In genomic region chr7:100191775-100192174, GRCh38 we compare ENCODE assay signal across 14 cellular contexts. TPM values are rescaled to one million over a fixed set of nuclear protein-coding genes. Genes with fewer than 3 reads are reported as not detected.
DNase-seq lines count a peak whose midpoint lies in the region; ATAC-seq and TF ChIP-seq lines count a peak whose summit lies in the region.
"Had no signal": no experiment of that assay in that cellular context is flagged by ENCODE, and none has a peak within 500 bp of the region (broad histone marks: within the 10 kb centered on the region; RNA-seq: fewer than 3 reads in every experiment).

No MANE protein-coding gene starts in this region.

- H3K27me3 ChIP-seq in upper lobe of right lung = no peaks in the 10 kb centered on the region
- H3K27me3 ChIP-seq: body of pancreas had no signal

- CTCF ChIA-PET in activated naive CD4-positive, alpha-beta T cell treated with anti-CD3 and anti-CD28 coated beads for 36 hours (lab: Charles Lee) = interaction anchor here (1.6 to 4.9 kb wide), 2 partner anchors 26 to 59 kb away, joined by 4 to 14 read pairs; no protein-coding TSS in a partner anchor
- CTCF ChIA-PET in OCI-LY7 (lab: Charles Lee; ENCODE audit: unreplicated experiment) = no interaction called here

- intact Hi-C loops in activated naive CD4-positive, alpha-beta T cell treated with anti-CD3 and anti-CD28 coated beads for 36 hours (cut with micrococcal nuclease) = no loop called here
- intact Hi-C loops in OCI-LY7 (cut with micrococcal nuclease; ENCODE audit: unreplicated experiment) = no loop called here
- intact Hi-C loops in upper lobe of right lung (cut with DNase I) = no loop called here
- intact Hi-C loops in left ventricle myocardium superior (cut with micrococcal nuclease) = no loop called here

- peak overlapping the region; percentile 95 for H3K27ac ChIP-seq in OCI-LY7 (ENCODE audit: low read depth, low read length, poor library complexity, severe bottlenecking)
- H3K27ac ChIP-seq in upper lobe of right lung = no peak overlapping the region
- H3K27ac ChIP-seq: A549, body of pancreas, epithelial cell of prostate had no signal

- no TSS peak for BruUV-seq in OCI-LY7 (replicated peaks; lab: Mats Ljungman, UMichigan)

- peaks cover 55% of the 10 kb centered on the region for H3K4me1 Mint-ChIP-seq in activated naive CD4-positive, alpha-beta T cell treated with anti-CD3 and anti-CD28 coated beads for 36 hours (ENCODE audit: low read depth)
- H3K4me1 Mint-ChIP-seq in chondrocyte (ENCODE audit: low read depth) = peaks cover 21% of the 10 kb centered on the region
- peaks cover 41 to 73% of the 10 kb centered on the region in 2 donors for H3K4me1 Mint-ChIP-seq in stimulated activated naive B cell treated with anti-CD40 and anti-IgM and Interleukin-4, amounts not matched to agents 10 μg/mL and 1 μg/mL and 100 μg/mL, for 72 hours

- ATAC-seq in stimulated activated naive B cell treated with anti-CD40 and anti-IgM and Interleukin-4, amounts not matched to agents 10 μg/mL and 1 μg/mL and 100 μg/mL, for 72 hours (replicated peaks) = peak in 1 of 2 donors; percentile 29
- ATAC-seq in upper lobe of right lung (no peak), left ventricle myocardium superior (no peak)
- ATAC-seq: A549, body of pancreas had no signal

- DNase-seq in activated naive CD4-positive, alpha-beta T cell treated with anti-CD3 and anti-CD28 coated beads for 36 hours = no peak
- DNase-seq in activated naive CD4-positive, alpha-beta T cell (lab: John Stamatoyannopoulos, UW) = no peak
- DNase-seq in OCI-LY7 (ENCODE audit: low spot score) = peak; percentile 59
- no peak for DNase-seq in chondrocyte (ENCODE audit: low spot score)
- no peak for DNase-seq in stimulated activated naive B cell treated with anti-CD40 and anti-IgM and Interleukin-4, amounts not matched to agents 10 μg/mL and 1 μg/mL and 100 μg/mL, for 72 hours
- no peak for DNase-seq in upper lobe of right lung
- no peak for DNase-seq in DMS 273 treated with DMSO at 0.1 percent for 48 hours (lab: John Stamatoyannopoulos, UW)
- DNase-seq in left ventricle myocardium superior = no peak
- DNase-seq: body of pancreas, DND-41, small intestine had no signal

- no peak overlapping the region for H3K4me3 Mint-ChIP-seq in activated naive CD4-positive, alpha-beta T cell treated with anti-CD3 and anti-CD28 coated beads for 36 hours
- no peak overlapping the region for H3K4me3 Mint-ChIP-seq in chondrocyte (ENCODE audit: unreplicated experiment)
- no peak overlapping the region for H3K4me3 Mint-ChIP-seq in stimulated activated naive B cell treated with anti-CD40 and anti-IgM and Interleukin-4, amounts not matched to agents 10 μg/mL and 1 μg/mL and 100 μg/mL, for 72 hours

- no peaks in the 10 kb centered on the region for H3K9me2 ChIP-seq in OCI-LY7 (ENCODE audit: insufficient read depth, low read length)

- H3K4me2 ChIP-seq in OCI-LY7 (ENCODE audit: low read length) = peak overlapping the region; percentile 72
- H3K4me2 ChIP-seq: A549 had no signal

- H3K4me1 ChIP-seq in OCI-LY7 (ENCODE audit: insufficient read depth, low read length, poor library complexity, severe bottlenecking) (peaks cover 81% of the 10 kb centered on the region), upper lobe of right lung (no peaks in the 10 kb centered on the region)
- H3K4me1 ChIP-seq: body of pancreas had no signal

- H3K36me3 ChIP-seq in OCI-LY7 (ENCODE audit: insufficient read depth, low read length) (no peaks in the 10 kb centered on the region), upper lobe of right lung (no peaks in the 10 kb centered on the region)

- POLR2A ChIA-PET in OCI-LY7 (lab: Charles Lee) = interaction anchor here (1.2 to 3.8 kb wide), 4 partner anchors 8 to 51 kb away, joined by 3 to 13 read pairs (median 8); no protein-coding TSS in a partner anchor

- H3K79me2 ChIP-seq in OCI-LY7 (ENCODE audit: insufficient read depth, low read depth, low read length) = no peaks in the 10 kb centered on the region

- no peaks in the 10 kb centered on the region for H3K9me3 Mint-ChIP-seq in activated naive CD4-positive, alpha-beta T cell treated with anti-CD3 and anti-CD28 coated beads for 36 hours
- no peaks in the 10 kb centered on the region for H3K9me3 Mint-ChIP-seq in chondrocyte (ENCODE audit: low read depth)
- H3K9me3 Mint-ChIP-seq in stimulated activated naive B cell treated with anti-CD40 and anti-IgM and Interleukin-4, amounts not matched to agents 10 μg/mL and 1 μg/mL and 100 μg/mL, for 72 hours = no peaks in the 10 kb centered on the region

- TF ChIP-seq CTCF in OCI-LY7 (conservative IDR thresholded peaks at IDR 0.05; ENCODE audit: low read length) = no peak; the same call in 1 of the 2 replicates
- no peak for TF ChIP-seq CTCF in chondrocyte (IDR thresholded peaks at IDR 0.05)
- no peak for TF ChIP-seq CTCF in upper lobe of right lung (IDR thresholded peaks at IDR 0.05)

- H3K36me3 Mint-ChIP-seq in activated naive CD4-positive, alpha-beta T cell treated with anti-CD3 and anti-CD28 coated beads for 36 hours (ENCODE audit: low read depth) = peaks cover 3% of the 10 kb centered on the region
- no peaks in the 10 kb centered on the region for H3K36me3 Mint-ChIP-seq in chondrocyte (ENCODE audit: low read depth)
- H3K36me3 Mint-ChIP-seq in stimulated activated naive B cell treated with anti-CD40 and anti-IgM and Interleukin-4, amounts not matched to agents 10 μg/mL and 1 μg/mL and 100 μg/mL, for 72 hours = peaks cover 2 to 5% of the 10 kb centered on the region in 2 donors

- H3K9me3 ChIP-seq in OCI-LY7 (ENCODE audit: low read length) = no peaks in the 10 kb centered on the region
- H3K9me3 ChIP-seq in upper lobe of right lung = no peaks in the 10 kb centered on the region
- H3K9me3 ChIP-seq: A549, body of pancreas had no signal

- H4K20me1 ChIP-seq in OCI-LY7 (ENCODE audit: insufficient read depth, low read length) = no peaks in the 10 kb centered on the region

- H3K27ac Mint-ChIP-seq in activated naive CD4-positive, alpha-beta T cell treated with anti-CD3 and anti-CD28 coated beads for 36 hours = peak overlapping the region; percentile 56
- H3K27ac Mint-ChIP-seq in chondrocyte (ENCODE audit: unreplicated experiment) = peak overlapping the region; percentile 38
- H3K27ac Mint-ChIP-seq in stimulated activated naive B cell treated with anti-CD40 and anti-IgM and Interleukin-4, amounts not matched to agents 10 μg/mL and 1 μg/mL and 100 μg/mL, for 72 hours = peak overlapping the region; percentile 87

- no peaks in the 10 kb centered on the region for H3K27me3 Mint-ChIP-seq in activated naive CD4-positive, alpha-beta T cell treated with anti-CD3 and anti-CD28 coated beads for 36 hours (ENCODE audit: low read depth)
- no peaks in the 10 kb centered on the region for H3K27me3 Mint-ChIP-seq in chondrocyte (ENCODE audit: low read depth)
- H3K27me3 Mint-ChIP-seq in stimulated activated naive B cell treated with anti-CD40 and anti-IgM and Interleukin-4, amounts not matched to agents 10 μg/mL and 1 μg/mL and 100 μg/mL, for 72 hours = no peaks in the 10 kb centered on the region

- H3K4me3 ChIP-seq in OCI-LY7 (ENCODE audit: low read depth, low read length, poor library complexity, severe bottlenecking) (no peak overlapping the region), upper lobe of right lung (no peak overlapping the region)
- H3K4me3 ChIP-seq: A549, body of pancreas had no signal

- H2AFZ ChIP-seq in OCI-LY7 (ENCODE audit: low read length) = peak overlapping the region; percentile 53; the same call in 1 of the 2 replicates

RNA-seq across cellular contexts. Expression of gene STAG3, which starts 14.1 kb away (rescaled TPM):
- total RNA-seq in activated naive CD4-positive, alpha-beta T cell treated with anti-CD3 and anti-CD28 coated beads for 36 hours = 10 to 100 TPM; 38.4 to 41.0 TPM
- total RNA-seq in OCI-LY7 (2014; rRNA removed; shearing (Covaris generic)) = 56.1 and 82.8 TPM in 2 replicates
- total RNA-seq in OCI-LY7 (2022) = 70.2 and 79.2 TPM in 2 replicates
- total RNA-seq in chondrocyte = 0.57 to 1.2 TPM (median 0.64 TPM) in 3 replicates
- 2.3 TPM for total RNA-seq in upper lobe of right lung
- total RNA-seq in left ventricle myocardium superior = 0.74 TPM
- total RNA-seq: body of pancreas, myocyte had no signal

RNA-seq across cellular contexts. Expression of gene GPC2, which starts 14.6 kb away (rescaled TPM):
- 1 to 10 TPM; 7.6 to 9.5 TPM for total RNA-seq in activated naive CD4-positive, alpha-beta T cell treated with anti-CD3 and anti-CD28 coated beads for 36 hours
- 20.2 and 33.2 TPM in 2 replicates for total RNA-seq in OCI-LY7 (2014; rRNA removed; shearing (Covaris generic))
- total RNA-seq in OCI-LY7 (2022) (23.2 and 31.7 TPM in 2 replicates), chondrocyte (6.2 to 7.3 TPM (median 6.7 TPM) in 3 replicates), upper lobe of right lung (0.49 TPM), left ventricle myocardium superior (0.35 TPM)

RNA-seq across cellular contexts. Expression of gene GAL3ST4, which starts 23.4 kb away (rescaled TPM):
- 1 to 10 TPM; 6.2 to 6.5 TPM for total RNA-seq in activated naive CD4-positive, alpha-beta T cell treated with anti-CD3 and anti-CD28 coated beads for 36 hours
- 3.9 and 4.6 TPM in 2 replicates for total RNA-seq in OCI-LY7 (2014; rRNA removed; shearing (Covaris generic))
- 5.2 and 6.1 TPM in 2 replicates for total RNA-seq in OCI-LY7 (2022)
- 1.8 to 4.9 TPM (median 4.3 TPM) in 3 replicates for total RNA-seq in chondrocyte
- 4.4 TPM for total RNA-seq in upper lobe of right lung
- 2.0 TPM for total RNA-seq in left ventricle myocardium superior

RNA-seq across cellular contexts. Expression of gene PVRIG, which starts 28.0 kb away (rescaled TPM):
- total RNA-seq in activated naive CD4-positive, alpha-beta T cell treated with anti-CD3 and anti-CD28 coated beads for 36 hours = 10 to 100 TPM; 22.7 to 22.8 TPM
- total RNA-seq in OCI-LY7 (2014; rRNA removed; shearing (Covaris generic)) = 61.5 and 83.3 TPM in 2 replicates
- total RNA-seq in OCI-LY7 (2022) = 86.6 and 99.4 TPM in 2 replicates
- total RNA-seq in chondrocyte = not detected in 3 replicates
- total RNA-seq in upper lobe of right lung = 1.4 TPM
- total RNA-seq in left ventricle myocardium superior = not detected
- total RNA-seq: myocyte had no signal

RNA-seq across cellular contexts. Expression of gene TRAPPC14, which starts 33.3 kb away (rescaled TPM):
- total RNA-seq in activated naive CD4-positive, alpha-beta T cell treated with anti-CD3 and anti-CD28 coated beads for 36 hours = 10 to 100 TPM; 21.2 to 21.6 TPM
- total RNA-seq in OCI-LY7 (2014; rRNA removed; shearing (Covaris generic)) = 30.6 and 38.8 TPM in 2 replicates
- total RNA-seq in OCI-LY7 (2022) (41.6 and 49.9 TPM in 2 replicates), chondrocyte (15.4 to 19.7 TPM (median 16.3 TPM) in 3 replicates), upper lobe of right lung (19.7 TPM), left ventricle myocardium superior (6.8 TPM)

Comparison
In these comparisons a context has a peak if more than half of its experiments do, and no peak if none do; other contexts are left out.
1. RNA of gene STAG3, which starts 14.1 kb away (total RNA-seq): 56.1 to 82.8 TPM in OCI-LY7 and 38.4 to 41.0 TPM in activated naive CD4-positive, alpha-beta T cell treated with anti-CD3 and anti-CD28 coated beads for 36 hours; 2.3 TPM in upper lobe of right lung (single experiment), 0.74 TPM in left ventricle myocardium superior (single experiment) and 0.57 to 1.2 TPM in chondrocyte; every median in the first group is over 10 times any median in the second.
2. Peak in every context shown above with its lines, with median percentiles within 50 percentile points of each other: H3K27ac Mint-ChIP-seq.